In the genomic region with DNA sequence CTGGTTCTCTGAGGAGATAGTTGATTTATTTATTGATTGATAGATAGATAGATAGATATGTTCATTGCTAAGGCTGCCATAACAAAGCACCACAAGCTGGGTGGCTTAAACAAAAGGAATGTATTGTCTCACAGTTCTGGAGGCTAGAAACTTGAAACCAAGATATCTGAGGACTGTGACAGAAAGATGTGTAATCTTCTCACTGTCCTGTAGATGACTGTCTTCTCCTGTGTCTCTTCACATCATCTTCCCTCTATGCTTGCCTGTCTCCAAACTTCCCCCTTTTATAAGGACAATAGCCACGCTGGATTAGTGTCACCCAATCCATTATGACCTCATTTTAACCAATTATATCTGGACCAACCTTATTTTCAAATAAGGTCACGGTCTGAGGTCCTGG, we compare ENCODE assay signal across 1 cellular context.
TF ChIP-seq lines count a peak whose summit lies in the region.

No MANE protein-coding gene starts in this region.

TF ChIP-seq in H1, 55 proteins besides CTCF, POLR2A, EP300 and RAD21 (continued from another document):
- TF ChIP-seq, protein P1, sequence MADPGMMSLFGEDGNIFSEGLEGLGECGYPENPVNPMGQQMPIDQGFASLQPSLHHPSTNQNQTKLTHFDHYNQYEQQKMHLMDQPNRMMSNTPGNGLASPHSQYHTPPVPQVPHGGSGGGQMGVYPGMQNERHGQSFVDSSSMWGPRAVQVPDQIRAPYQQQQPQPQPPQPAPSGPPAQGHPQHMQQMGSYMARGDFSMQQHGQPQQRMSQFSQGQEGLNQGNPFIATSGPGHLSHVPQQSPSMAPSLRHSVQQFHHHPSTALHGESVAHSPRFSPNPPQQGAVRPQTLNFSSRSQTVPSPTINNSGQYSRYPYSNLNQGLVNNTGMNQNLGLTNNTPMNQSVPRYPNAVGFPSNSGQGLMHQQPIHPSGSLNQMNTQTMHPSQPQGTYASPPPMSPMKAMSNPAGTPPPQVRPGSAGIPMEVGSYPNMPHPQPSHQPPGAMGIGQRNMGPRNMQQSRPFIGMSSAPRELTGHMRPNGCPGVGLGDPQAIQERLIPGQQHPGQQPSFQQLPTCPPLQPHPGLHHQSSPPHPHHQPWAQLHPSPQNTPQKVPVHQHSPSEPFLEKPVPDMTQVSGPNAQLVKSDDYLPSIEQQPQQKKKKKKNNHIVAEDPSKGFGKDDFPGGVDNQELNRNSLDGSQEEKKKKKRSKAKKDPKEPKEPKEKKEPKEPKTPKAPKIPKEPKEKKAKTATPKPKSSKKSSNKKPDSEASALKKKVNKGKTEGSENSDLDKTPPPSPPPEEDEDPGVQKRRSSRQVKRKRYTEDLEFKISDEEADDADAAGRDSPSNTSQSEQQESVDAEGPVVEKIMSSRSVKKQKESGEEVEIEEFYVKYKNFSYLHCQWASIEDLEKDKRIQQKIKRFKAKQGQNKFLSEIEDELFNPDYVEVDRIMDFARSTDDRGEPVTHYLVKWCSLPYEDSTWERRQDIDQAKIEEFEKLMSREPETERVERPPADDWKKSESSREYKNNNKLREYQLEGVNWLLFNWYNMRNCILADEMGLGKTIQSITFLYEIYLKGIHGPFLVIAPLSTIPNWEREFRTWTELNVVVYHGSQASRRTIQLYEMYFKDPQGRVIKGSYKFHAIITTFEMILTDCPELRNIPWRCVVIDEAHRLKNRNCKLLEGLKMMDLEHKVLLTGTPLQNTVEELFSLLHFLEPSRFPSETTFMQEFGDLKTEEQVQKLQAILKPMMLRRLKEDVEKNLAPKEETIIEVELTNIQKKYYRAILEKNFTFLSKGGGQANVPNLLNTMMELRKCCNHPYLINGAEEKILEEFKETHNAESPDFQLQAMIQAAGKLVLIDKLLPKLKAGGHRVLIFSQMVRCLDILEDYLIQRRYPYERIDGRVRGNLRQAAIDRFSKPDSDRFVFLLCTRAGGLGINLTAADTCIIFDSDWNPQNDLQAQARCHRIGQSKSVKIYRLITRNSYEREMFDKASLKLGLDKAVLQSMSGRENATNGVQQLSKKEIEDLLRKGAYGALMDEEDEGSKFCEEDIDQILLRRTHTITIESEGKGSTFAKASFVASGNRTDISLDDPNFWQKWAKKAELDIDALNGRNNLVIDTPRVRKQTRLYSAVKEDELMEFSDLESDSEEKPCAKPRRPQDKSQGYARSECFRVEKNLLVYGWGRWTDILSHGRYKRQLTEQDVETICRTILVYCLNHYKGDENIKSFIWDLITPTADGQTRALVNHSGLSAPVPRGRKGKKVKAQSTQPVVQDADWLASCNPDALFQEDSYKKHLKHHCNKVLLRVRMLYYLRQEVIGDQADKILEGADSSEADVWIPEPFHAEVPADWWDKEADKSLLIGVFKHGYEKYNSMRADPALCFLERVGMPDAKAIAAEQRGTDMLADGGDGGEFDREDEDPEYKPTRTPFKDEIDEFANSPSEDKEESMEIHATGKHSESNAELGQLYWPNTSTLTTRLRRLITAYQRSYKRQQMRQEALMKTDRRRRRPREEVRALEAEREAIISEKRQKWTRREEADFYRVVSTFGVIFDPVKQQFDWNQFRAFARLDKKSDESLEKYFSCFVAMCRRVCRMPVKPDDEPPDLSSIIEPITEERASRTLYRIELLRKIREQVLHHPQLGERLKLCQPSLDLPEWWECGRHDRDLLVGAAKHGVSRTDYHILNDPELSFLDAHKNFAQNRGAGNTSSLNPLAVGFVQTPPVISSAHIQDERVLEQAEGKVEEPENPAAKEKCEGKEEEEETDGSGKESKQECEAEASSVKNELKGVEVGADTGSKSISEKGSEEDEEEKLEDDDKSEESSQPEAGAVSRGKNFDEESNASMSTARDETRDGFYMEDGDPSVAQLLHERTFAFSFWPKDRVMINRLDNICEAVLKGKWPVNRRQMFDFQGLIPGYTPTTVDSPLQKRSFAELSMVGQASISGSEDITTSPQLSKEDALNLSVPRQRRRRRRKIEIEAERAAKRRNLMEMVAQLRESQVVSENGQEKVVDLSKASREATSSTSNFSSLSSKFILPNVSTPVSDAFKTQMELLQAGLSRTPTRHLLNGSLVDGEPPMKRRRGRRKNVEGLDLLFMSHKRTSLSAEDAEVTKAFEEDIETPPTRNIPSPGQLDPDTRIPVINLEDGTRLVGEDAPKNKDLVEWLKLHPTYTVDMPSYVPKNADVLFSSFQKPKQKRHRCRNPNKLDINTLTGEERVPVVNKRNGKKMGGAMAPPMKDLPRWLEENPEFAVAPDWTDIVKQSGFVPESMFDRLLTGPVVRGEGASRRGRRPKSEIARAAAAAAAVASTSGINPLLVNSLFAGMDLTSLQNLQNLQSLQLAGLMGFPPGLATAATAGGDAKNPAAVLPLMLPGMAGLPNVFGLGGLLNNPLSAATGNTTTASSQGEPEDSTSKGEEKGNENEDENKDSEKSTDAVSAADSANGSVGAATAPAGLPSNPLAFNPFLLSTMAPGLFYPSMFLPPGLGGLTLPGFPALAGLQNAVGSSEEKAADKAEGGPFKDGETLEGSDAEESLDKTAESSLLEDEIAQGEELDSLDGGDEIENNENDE (IDR thresholded peaks at IDR 0.05; ENCODE audit: insufficient replicate concordance, low read length): no peak
- no peak for TF ChIP-seq JUND (IDR thresholded peaks at IDR 0.05; ENCODE audit: low read length)
- TF ChIP-seq ASH2L (IDR thresholded peaks at IDR 0.05; ENCODE audit: low read length): no peak
- TF ChIP-seq RXRA (IDR thresholded peaks at IDR 0.05; ENCODE audit: insufficient read depth, low read depth, low read length): no peak
- TF ChIP-seq RNF2 (IDR thresholded peaks at IDR 0.05; ENCODE audit: borderline replicate concordance, low read depth, low read length, missing control alignments, poor library complexity, severe bottlenecking): no peak
- TF ChIP-seq, protein P2, sequence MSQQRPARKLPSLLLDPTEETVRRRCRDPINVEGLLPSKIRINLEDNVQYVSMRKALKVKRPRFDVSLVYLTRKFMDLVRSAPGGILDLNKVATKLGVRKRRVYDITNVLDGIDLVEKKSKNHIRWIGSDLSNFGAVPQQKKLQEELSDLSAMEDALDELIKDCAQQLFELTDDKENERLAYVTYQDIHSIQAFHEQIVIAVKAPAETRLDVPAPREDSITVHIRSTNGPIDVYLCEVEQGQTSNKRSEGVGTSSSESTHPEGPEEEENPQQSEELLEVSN (IDR thresholded peaks at IDR 0.05): no peak
